8 cellular contexts compared by ENCODE assay signal in the genomic region with DNA sequence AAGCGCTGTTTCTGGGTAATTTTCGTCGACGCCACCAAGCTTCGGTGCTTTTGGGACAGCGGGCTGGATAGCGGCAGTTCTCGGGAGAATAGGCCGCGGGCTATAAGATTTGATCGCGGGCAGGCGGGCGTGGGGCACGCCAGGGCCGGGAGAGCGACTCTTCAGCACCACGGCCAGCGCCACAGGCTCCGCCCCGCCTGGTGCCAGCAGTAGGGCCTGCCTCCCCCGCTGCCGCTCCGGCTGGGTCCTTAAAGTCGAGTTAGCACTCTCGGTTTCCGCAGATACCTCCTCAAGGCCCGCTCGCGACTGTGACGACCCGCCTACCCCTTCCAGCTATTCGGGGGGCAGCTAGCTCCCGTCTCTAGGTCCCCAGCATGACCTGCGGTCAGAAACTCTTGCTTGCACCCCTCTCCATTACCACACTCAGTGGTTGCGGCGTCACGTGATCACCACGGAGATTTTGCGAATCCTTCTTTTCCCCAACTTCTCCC. TPM values are rescaled to one million over a fixed set of nuclear protein-coding genes. Genes with fewer than 3 reads are reported as not detected.
A peak's percentile ranks its signal among the peaks of the same experiment; 100 is the strongest.
DNase-seq lines count a peak whose midpoint lies in the region; ATAC-seq and TF ChIP-seq lines count a peak whose summit lies in the region.

No MANE protein-coding gene starts in this region.

- no peak overlapping the region for H3K27ac ChIP-seq in esophagus muscularis mucosa (replicated peaks in 1 of 4)

- TF ChIP-seq POLR2A in esophagus muscularis mucosa (IDR thresholded peaks at IDR 0.05; ENCODE audit: low read depth): no peak

- no peak for TF ChIP-seq EP300 in esophagus muscularis mucosa (IDR thresholded peaks at IDR 0.05)

- H3K27me3 Mint-ChIP-seq in activated T-helper 17 cell treated with anti-CD3 and anti-CD28 coated beads, Interleukin-2, amount 50 U/mL, for 72 hours: peaks cover 67% of the 10 kb centered on the region

- H3K36me3 Mint-ChIP-seq in activated T-helper 17 cell treated with anti-CD3 and anti-CD28 coated beads, Interleukin-2, amount 50 U/mL, for 72 hours (ENCODE audit: low read depth): no peaks in the 10 kb centered on the region

- in situ Hi-C loops in KBM-7 (cut with MboI; ENCODE audit: low pct_unique_long_range_greater_than_20kb, low sequenced_read_pairs): no loop called here

- peaks cover 7 to 20% (median 15%) of the 10 kb centered on the region in 4 donors for H3K4me1 ChIP-seq in esophagus muscularis mucosa

- H3K4me3 ChIP-seq in iPS-11a (ENCODE audit: low read depth, low read length) (peak overlapping the region; percentile 57), esophagus muscularis mucosa (peak overlapping the region in 1 of 4 donors; percentile 4)

- DNase-seq in KBM-7 (peak; percentile 20), HT-29 (ENCODE audit: low spot score) (no peak), esophagus muscularis mucosa (ENCODE audit: extremely low spot score) (no peak)
- DNase-seq in stimulated activated CD4-positive, alpha-beta T cell treated with anti-CD3 and anti-CD28 coated beads, Interleukin-1b, Interleukin-23, amount 100 ng/mL, for 24 hours (ENCODE audit: low read depth in 4 of 4, low spot score in 1 of 4): peak in 3 of 4 experiments; percentile 19 to 36 (median 26)

- H3K27me3 ChIP-seq in esophagus muscularis mucosa: peaks cover 0 to 86% (median 34%) of the 10 kb centered on the region in 4 donors

- no peak overlapping the region for H3K27ac Mint-ChIP-seq in activated T-helper 17 cell treated with anti-CD3 and anti-CD28 coated beads, Interleukin-2, amount 50 U/mL, for 72 hours

- intact Hi-C loops in esophagus muscularis mucosa (cut with DNase I): no loop called here

- no peaks in the 10 kb centered on the region for H3K36me3 ChIP-seq in esophagus muscularis mucosa

- H3K4me3 Mint-ChIP-seq in activated T-helper 17 cell treated with anti-CD3 and anti-CD28 coated beads, Interleukin-2, amount 50 U/mL, for 72 hours: no peak overlapping the region

- 3% methylated on average over 12 of the region's 40 CpGs for WGBS in esophagus muscularis mucosa

- no peak for TF ChIP-seq CTCF in esophagus muscularis mucosa (IDR thresholded peaks at IDR 0.05)

- H3K9me3 ChIP-seq in esophagus muscularis mucosa: peaks cover 0 to 7% (median 0%) of the 10 kb centered on the region in 4 donors

- peak; percentile 70 for ATAC-seq in GM18868 (IDR thresholded peaks at IDR 0.05; ENCODE audit: unreplicated experiment)
- ATAC-seq in activated T-helper 17 cell treated with anti-CD3 and anti-CD28 coated beads, Interleukin-2, amount 50 U/mL, for 72 hours (replicated peaks): peak; percentile 29
- ATAC-seq in esophagus mucosa: no peak

- peaks cover 3% of the 10 kb centered on the region for H3K9me3 Mint-ChIP-seq in activated T-helper 17 cell treated with anti-CD3 and anti-CD28 coated beads, Interleukin-2, amount 50 U/mL, for 72 hours

- peaks cover 4% of the 10 kb centered on the region for H3K4me1 Mint-ChIP-seq in activated T-helper 17 cell treated with anti-CD3 and anti-CD28 coated beads, Interleukin-2, amount 50 U/mL, for 72 hours

RNA-seq across cellular contexts. Expression of a gene that starts 9.4 kb away (rescaled TPM):
- not detected for total RNA-seq in activated T-helper 17 cell treated with anti-CD3 and anti-CD28 coated beads, Interleukin-2, amount 50 U/mL, for 72 hours
- not detected for total RNA-seq in esophagus mucosa
- not detected in 2 replicates for total RNA-seq in HT-29 (2014; rRNA removed; shearing (Covaris generic))
- not detected for total RNA-seq in esophagus muscularis mucosa

Comparison
In these comparisons a context has a peak if more than half of its experiments do, and no peak if none do; other contexts are left out.
1. DNase-seq: peak in KBM-7 (single experiment) and stimulated activated CD4-positive, alpha-beta T cell treated with anti-CD3 and anti-CD28 coated beads, Interleukin-1b, Interleukin-23, amount 100 ng/mL, for 24 hours (3 of 4); none in HT-29 (single experiment) and esophagus muscularis mucosa (single experiment).